3 cellular contexts compared by ENCODE assay signal in the genomic region with DNA sequence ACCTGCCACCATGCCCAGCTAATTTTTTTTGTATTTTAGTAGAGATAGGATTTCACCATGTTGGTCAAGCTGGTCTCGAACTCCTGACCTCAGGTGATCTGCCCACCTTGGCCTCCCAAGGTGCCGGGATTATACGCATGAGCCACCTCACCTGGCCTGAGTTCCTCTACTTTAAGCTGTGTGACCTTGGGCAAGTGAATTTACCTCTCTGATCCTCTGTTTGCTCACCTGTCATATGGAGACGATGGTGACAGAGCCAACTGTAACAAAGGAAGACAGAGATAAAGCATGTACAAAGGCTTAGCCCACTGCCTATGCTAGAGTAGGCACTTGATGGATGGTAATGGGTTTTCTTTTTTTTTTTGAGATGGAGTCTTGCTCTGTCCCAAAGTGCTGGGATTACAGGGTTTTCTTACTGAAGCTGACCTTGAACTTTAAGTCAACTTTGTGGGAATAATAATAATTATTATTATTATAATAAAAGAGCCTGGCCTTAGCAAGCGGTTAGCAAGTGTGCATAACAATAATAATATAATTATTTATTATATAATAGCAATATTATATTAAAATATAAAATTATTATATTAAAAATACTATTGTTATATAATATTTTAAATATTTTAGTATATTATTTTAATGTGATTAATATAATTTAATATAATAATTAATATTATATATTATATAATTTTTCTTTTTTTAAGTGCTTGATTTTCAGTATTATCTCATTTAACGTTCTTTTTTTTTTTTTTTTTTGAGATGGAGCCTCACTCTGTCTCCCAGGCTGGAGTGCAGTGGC.
TF ChIP-seq lines count a peak whose summit lies in the region.

No MANE protein-coding gene starts in this region.

TF ChIP-seq in A549, 52 proteins besides CTCF, POLR2A, EP300 and RAD21:
- peak; percentile 53 for TF ChIP-seq ZFP36 (IDR thresholded peaks at IDR 0.05; ENCODE audit: borderline replicate concordance, partially characterized antibody)
- no peak for TF ChIP-seq KDM1A (IDR thresholded peaks at IDR 0.05; ENCODE audit: low read depth)

TF ChIP-seq in HEK293, 187 proteins besides CTCF, POLR2A, EP300 and RAD21:
- TF ChIP-seq ZNF664 (tag by site-specific recombination; IDR thresholded peaks at IDR 0.05), result peak; percentile 56; the same call in 1 of the 2 replicates
- TF ChIP-seq ZNF433 (tag by site-specific recombination; IDR thresholded peaks at IDR 0.05; ENCODE audit: low read depth), result no peak
- peak; percentile 83 for TF ChIP-seq ZNF768 (tag by site-specific recombination; IDR thresholded peaks at IDR 0.05)

TF ChIP-seq in K562, 482 proteins besides CTCF, POLR2A, EP300 and RAD21:
- TF ChIP-seq SMARCA5 (IDR thresholded peaks at IDR 0.05), result peak; percentile 80
- TF ChIP-seq RBM25 (IDR thresholded peaks at IDR 0.05; ENCODE audit: low read depth, low read length, severe bottlenecking), result peak; percentile 90
- TF ChIP-seq KLF1 (tag; IDR thresholded peaks at IDR 0.05), result no peak
- TF ChIP-seq, protein P1, sequence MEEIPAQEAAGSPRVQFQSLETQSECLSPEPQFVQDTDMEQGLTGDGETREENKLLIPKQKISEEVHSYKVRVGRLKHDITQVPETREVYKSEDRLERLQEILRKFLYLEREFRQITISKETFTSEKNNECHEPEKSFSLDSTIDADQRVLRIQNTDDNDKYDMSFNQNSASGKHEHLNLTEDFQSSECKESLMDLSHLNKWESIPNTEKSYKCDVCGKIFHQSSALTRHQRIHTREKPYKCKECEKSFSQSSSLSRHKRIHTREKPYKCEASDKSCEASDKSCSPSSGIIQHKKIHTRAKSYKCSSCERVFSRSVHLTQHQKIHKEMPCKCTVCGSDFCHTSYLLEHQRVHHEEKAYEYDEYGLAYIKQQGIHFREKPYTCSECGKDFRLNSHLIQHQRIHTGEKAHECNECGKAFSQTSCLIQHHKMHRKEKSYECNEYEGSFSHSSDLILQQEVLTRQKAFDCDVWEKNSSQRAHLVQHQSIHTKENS (CRISPR knock-in tag; IDR thresholded peaks at IDR 0.05), result no peak
- TF ChIP-seq KDM1A (IDR thresholded peaks at IDR 0.05), result peak in 1 of 2 experiments; percentile 51; a peak in 2 of 4 replicates
- peak; percentile 76 for TF ChIP-seq ZFP36 (IDR thresholded peaks at IDR 0.05; ENCODE audit: low read depth, low read length, partially characterized antibody)
- peak; percentile 86 for TF ChIP-seq BCOR (IDR thresholded peaks at IDR 0.05)
